ENCODE assay signal across 17 cellular contexts in the genomic region with DNA sequence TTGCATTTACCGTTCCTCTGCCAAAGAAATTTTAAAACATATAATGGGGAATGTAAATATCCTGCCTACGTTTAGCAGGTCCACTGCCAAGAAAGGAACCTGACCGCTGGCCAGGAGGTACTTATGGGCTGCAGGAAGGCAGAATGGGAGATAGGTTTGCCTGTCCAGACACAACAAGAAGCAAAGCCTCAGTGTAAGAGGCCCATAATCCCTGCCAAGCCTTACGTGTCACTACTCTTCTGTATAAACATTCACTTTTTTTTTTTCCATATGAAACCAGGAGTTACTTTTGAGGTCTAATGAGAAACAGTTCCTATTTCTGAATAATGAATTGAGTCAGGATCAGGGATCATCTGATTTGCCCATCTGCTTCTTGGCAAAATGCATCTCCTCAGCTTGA.
"Had no signal": no experiment of that assay in that cellular context is flagged by ENCODE, and none has a peak within 500 bp of the region (broad histone marks: within the 10 kb centered on the region; RNA-seq: fewer than 3 reads in every experiment).

No MANE protein-coding gene starts in this region.

- H3K9ac ChIP-seq: neural progenitor cell had no signal

- H3K27me3 ChIP-seq: brain microvascular endothelial cell, neural progenitor cell, transverse colon, vagina had no signal

- H3K4me1 ChIP-seq: transverse colon, vagina had no signal

- H3K27ac ChIP-seq: brain microvascular endothelial cell, neural progenitor cell, transverse colon, vagina had no signal

- DNase-seq: activated CD4-positive, alpha-beta T cell treated with anti-CD3 and anti-CD28 coated beads, Interleukin-2, amount 50 U/mL, for 4 hours; activated CD8-positive, alpha-beta memory T cell treated with anti-CD3 and anti-CD28 coated beads, Interleukin-2, amount 10 ng/mL, durations not matched to agents 7 days and 5 days; activated naive CD4-positive, alpha-beta T cell; activated naive CD8-positive, alpha-beta T cell treated with anti-CD3 and anti-CD28 coated beads for 36 hours; amygdala; brain microvascular endothelial cell; cortex of kidney; effector CD4-positive, alpha-beta T cell; mesenchymal stem cell; mucosa of descending colon; naive B cell; stimulated activated CD4-positive, alpha-beta T cell treated with anti-CD3 and anti-CD28 coated beads, Interleukin-1b, Interleukin-23, amount 100 ng/mL, for 48 hours; stimulated activated CD8-positive, alpha-beta memory T cell treated with anti-CD3 and anti-CD28 coated beads, Interleukin-4, amount 100 ng/mL, for 48 hours; stimulated activated naive CD4-positive, alpha-beta T cell; transverse colon had no signal

- H3K36me3 ChIP-seq: brain microvascular endothelial cell, neural progenitor cell, transverse colon, vagina had no signal

- H3K4me2 ChIP-seq: neural progenitor cell had no signal

- H2AFZ ChIP-seq: neural progenitor cell had no signal

- H3K9me3 ChIP-seq: mucosa of descending colon, transverse colon, vagina had no signal

- H3K4me3 ChIP-seq: mucosa of descending colon, neural progenitor cell, transverse colon, vagina had no signal
